Comparison of ENCODE assay signal across 1 cellular context in the genomic region with DNA sequence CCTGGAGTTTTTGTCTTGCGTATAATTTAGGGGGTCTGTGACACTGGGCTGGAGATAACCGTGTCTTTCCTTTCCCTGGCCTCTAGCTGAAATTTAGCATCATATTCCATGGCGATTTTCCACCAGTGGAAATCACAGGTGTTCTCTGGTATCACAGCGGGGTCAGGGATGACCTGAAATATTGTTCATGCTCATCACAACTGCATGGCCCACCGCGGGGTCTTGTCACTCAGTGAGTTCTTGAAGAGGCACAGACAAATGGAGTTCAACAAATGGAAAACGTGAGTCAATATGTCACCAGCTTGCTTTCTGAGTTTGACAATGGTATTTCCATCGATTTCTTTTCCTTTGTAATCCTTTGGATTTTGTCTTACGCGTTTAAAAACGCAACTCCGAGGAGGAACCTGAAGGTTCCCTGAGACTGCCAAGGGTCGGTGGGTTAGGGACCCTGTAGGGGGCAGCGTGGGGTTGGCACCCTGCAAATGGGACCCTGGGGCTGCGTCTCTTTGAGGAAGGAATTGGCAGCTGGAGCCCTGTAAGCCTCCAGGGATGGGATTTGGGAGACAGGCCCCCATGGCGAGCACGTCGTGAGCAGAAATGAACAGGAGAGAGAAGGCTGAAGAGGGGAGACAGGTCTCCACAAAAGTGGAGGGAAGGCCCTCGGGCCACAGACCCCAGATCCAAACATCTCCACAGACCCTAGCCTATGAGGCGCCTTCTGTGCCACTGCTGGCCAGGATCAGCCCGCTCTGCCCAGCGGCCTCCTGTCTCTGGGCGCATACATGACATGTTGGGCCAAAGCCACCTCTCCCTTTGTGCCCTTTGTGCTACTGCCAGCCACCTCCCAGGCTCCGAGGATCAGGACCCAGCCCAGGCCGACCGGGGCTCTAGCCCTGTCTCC.
A peak's percentile ranks its signal among the peaks of the same experiment; 100 is the strongest.
TF ChIP-seq lines count a peak whose summit lies in the region.

No MANE protein-coding gene starts in this region.

TF ChIP-seq in GM12878, 131 proteins besides CTCF, POLR2A, EP300 and RAD21:
- TF ChIP-seq, protein P1, sequence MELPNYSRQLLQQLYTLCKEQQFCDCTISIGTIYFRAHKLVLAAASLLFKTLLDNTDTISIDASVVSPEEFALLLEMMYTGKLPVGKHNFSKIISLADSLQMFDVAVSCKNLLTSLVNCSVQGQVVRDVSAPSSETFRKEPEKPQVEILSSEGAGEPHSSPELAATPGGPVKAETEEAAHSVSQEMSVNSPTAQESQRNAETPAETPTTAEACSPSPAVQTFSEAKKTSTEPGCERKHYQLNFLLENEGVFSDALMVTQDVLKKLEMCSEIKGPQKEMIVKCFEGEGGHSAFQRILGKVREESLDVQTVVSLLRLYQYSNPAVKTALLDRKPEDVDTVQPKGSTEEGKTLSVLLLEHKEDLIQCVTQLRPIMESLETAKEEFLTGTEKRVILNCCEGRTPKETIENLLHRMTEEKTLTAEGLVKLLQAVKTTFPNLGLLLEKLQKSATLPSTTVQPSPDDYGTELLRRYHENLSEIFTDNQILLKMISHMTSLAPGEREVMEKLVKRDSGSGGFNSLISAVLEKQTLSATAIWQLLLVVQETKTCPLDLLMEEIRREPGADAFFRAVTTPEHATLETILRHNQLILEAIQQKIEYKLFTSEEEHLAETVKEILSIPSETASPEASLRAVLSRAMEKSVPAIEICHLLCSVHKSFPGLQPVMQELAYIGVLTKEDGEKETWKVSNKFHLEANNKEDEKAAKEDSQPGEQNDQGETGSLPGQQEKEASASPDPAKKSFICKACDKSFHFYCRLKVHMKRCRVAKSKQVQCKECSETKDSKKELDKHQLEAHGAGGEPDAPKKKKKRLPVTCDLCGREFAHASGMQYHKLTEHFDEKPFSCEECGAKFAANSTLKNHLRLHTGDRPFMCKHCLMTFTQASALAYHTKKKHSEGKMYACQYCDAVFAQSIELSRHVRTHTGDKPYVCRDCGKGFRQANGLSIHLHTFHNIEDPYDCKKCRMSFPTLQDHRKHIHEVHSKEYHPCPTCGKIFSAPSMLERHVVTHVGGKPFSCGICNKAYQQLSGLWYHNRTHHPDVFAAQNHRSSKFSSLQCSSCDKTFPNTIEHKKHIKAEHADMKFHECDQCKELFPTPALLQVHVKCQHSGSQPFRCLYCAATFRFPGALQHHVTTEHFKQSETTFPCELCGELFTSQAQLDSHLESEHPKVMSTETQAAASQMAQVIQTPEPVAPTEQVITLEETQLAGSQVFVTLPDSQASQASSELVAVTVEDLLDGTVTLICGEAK (IDR thresholded peaks at IDR 0.05; ENCODE audit: borderline replicate concordance), result 0 out of 2 replicates have a peak, but pooled peaks have one; percentile 10
- TF ChIP-seq BACH1 (IDR thresholded peaks at IDR 0.05; ENCODE audit: borderline replicate concordance), result no peak
- peak; percentile 69 for TF ChIP-seq IKZF1 (conservative IDR thresholded peaks at IDR 0.05)
- TF ChIP-seq, protein P2, sequence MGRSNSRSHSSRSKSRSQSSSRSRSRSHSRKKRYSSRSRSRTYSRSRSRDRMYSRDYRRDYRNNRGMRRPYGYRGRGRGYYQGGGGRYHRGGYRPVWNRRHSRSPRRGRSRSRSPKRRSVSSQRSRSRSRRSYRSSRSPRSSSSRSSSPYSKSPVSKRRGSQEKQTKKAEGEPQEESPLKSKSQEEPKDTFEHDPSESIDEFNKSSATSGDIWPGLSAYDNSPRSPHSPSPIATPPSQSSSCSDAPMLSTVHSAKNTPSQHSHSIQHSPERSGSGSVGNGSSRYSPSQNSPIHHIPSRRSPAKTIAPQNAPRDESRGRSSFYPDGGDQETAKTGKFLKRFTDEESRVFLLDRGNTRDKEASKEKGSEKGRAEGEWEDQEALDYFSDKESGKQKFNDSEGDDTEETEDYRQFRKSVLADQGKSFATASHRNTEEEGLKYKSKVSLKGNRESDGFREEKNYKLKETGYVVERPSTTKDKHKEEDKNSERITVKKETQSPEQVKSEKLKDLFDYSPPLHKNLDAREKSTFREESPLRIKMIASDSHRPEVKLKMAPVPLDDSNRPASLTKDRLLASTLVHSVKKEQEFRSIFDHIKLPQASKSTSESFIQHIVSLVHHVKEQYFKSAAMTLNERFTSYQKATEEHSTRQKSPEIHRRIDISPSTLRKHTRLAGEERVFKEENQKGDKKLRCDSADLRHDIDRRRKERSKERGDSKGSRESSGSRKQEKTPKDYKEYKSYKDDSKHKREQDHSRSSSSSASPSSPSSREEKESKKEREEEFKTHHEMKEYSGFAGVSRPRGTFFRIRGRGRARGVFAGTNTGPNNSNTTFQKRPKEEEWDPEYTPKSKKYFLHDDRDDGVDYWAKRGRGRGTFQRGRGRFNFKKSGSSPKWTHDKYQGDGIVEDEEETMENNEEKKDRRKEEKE (IDR thresholded peaks at IDR 0.05), result no peak
- TF ChIP-seq EZH2 (IDR thresholded peaks at IDR 0.05; ENCODE audit: borderline replicate concordance, control insufficient read depth, low read depth, low read length), result no peak
- peak; percentile 43 to 45; a peak in 2 of 4 replicates for TF ChIP-seq IKZF2 (IDR thresholded peaks at IDR 0.05)
- no peak for TF ChIP-seq MTA3 (IDR thresholded peaks at IDR 0.05; ENCODE audit: borderline replicate concordance, low read length)
- no peak for TF ChIP-seq HDAC2 (IDR thresholded peaks at IDR 0.05)
- TF ChIP-seq POLR2AphosphoS5 (IDR thresholded peaks at IDR 0.05; ENCODE audit: low read length), result 0 out of 2 replicates have a peak, but pooled peaks have one; percentile 18
- TF ChIP-seq MXI1 (IDR thresholded peaks at IDR 0.05; ENCODE audit: low read depth, low read length), result peak; percentile 40; the same call in 1 of the 2 replicates
- TF ChIP-seq, protein P3, sequence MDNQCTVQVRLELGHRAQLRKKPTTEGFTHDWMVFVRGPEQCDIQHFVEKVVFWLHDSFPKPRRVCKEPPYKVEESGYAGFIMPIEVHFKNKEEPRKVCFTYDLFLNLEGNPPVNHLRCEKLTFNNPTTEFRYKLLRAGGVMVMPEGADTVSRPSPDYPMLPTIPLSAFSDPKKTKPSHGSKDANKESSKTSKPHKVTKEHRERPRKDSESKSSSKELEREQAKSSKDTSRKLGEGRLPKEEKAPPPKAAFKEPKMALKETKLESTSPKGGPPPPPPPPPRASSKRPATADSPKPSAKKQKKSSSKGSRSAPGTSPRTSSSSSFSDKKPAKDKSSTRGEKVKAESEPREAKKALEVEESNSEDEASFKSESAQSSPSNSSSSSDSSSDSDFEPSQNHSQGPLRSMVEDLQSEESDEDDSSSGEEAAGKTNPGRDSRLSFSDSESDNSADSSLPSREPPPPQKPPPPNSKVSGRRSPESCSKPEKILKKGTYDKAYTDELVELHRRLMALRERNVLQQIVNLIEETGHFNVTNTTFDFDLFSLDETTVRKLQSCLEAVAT (IDR thresholded peaks at IDR 0.05), result peak; percentile 82
- TF ChIP-seq RB1 (IDR thresholded peaks at IDR 0.05; ENCODE audit: borderline replicate concordance), result no peak
- peak; percentile 13 for TF ChIP-seq SKIL (IDR thresholded peaks at IDR 0.05; ENCODE audit: low read depth, poor library complexity, severe bottlenecking)
- peak; percentile 76; the same call in 1 of the 2 replicates for TF ChIP-seq WRNIP1 (IDR thresholded peaks at IDR 0.05; ENCODE audit: borderline replicate concordance, low read depth, low read length)
- peak; percentile 36; the same call in 1 of the 2 replicates for TF ChIP-seq NR2F1 (conservative IDR thresholded peaks at IDR 0.05)
- 0 out of 2 replicates have a peak, but pooled peaks have one; percentile 4 for TF ChIP-seq LARP7 (IDR thresholded peaks at IDR 0.05)
